1 cellular context compared by ENCODE assay signal in genomic region chr1:186082235-186082937, GRCh38.
TF ChIP-seq lines count a peak whose summit lies in the region.

No MANE protein-coding gene starts in this region.

TF ChIP-seq in K562, 482 proteins besides CTCF, POLR2A, EP300 and RAD21 (continued from another document and continues in another):
- TF ChIP-seq AFF1 (IDR thresholded peaks at IDR 0.05; ENCODE audit: low read depth in 1 of 2, partially characterized antibody in 2 of 2) (peak in 1 of 2 experiments; percentile 92), TBL1XR1 (IDR thresholded peaks at IDR 0.05; ENCODE audit: low read length in 2 of 2) (peak; percentile 41 to 81; a peak in 2 of 4 replicates), HNRNPLL (IDR thresholded peaks at IDR 0.05; ENCODE audit: low read depth, low read length, poor library complexity, severe bottlenecking) (no peak), CCNT2 (IDR thresholded peaks at IDR 0.05; ENCODE audit: borderline replicate concordance, extremely low read depth, insufficient read length, low read depth, low read length) (no peak), ZKSCAN8 (CRISPR knock-in tag; IDR thresholded peaks at IDR 0.05) (0 out of 2 replicates have a peak, but pooled peaks have one; percentile 29), DPF2 (IDR thresholded peaks at IDR 0.05) (peak; percentile 88), RBBP5 (IDR thresholded peaks at IDR 0.05; ENCODE audit: borderline replicate concordance, insufficient read depth, low read length, poor library complexity, severe bottlenecking) (peak; percentile 45), ZFPM2 (CRISPR knock-in tag; IDR thresholded peaks at IDR 0.05) (no peak), TARDBP (IDR thresholded peaks at IDR 0.05) (no peak), MBD2 (IDR thresholded peaks at IDR 0.05; ENCODE audit: borderline replicate concordance, low read depth) (no peak), THRAP3 (IDR thresholded peaks at IDR 0.05; ENCODE audit: borderline replicate concordance) (no peak), PHF20 (IDR thresholded peaks at IDR 0.05; ENCODE audit: partially characterized antibody) (peak; percentile 41), CHD1 (IDR thresholded peaks at IDR 0.05; ENCODE audit: low read length) (no peak), FOXM1 (IDR thresholded peaks at IDR 0.05; ENCODE audit: low read depth) (peak; percentile 90), FOXM1 (CRISPR knock-in tag; IDR thresholded peaks at IDR 0.05; ENCODE audit: low read depth) (no peak), FOXP1 (CRISPR knock-in tag; IDR thresholded peaks at IDR 0.05) (0 out of 2 replicates have a peak, but pooled peaks have one; percentile 32), BCOR (IDR thresholded peaks at IDR 0.05) (no peak), NR3C1 (CRISPR knock-in tag; IDR thresholded peaks at IDR 0.05) (no peak), ADNP (tag; IDR thresholded peaks at IDR 0.05) (no peak), ZKSCAN1 (IDR thresholded peaks at IDR 0.05; ENCODE audit: low read depth, low read length) (no peak), PHF21A (IDR thresholded peaks at IDR 0.05; ENCODE audit: borderline replicate concordance, low read depth) (peak; percentile 47; the same call in 1 of the 2 replicates), HDGF (IDR thresholded peaks at IDR 0.05) (no peak), TAL1 (IDR thresholded peaks at IDR 0.05) (peak; percentile 75), RBM25 (IDR thresholded peaks at IDR 0.05; ENCODE audit: low read depth, low read length, severe bottlenecking) (no peak), CAMTA2 (CRISPR knock-in tag; conservative IDR thresholded peaks at IDR 0.05) (no peak), SMARCE1 (IDR thresholded peaks at IDR 0.05) (peak; percentile 82), MTF1 (CRISPR knock-in tag; IDR thresholded peaks at IDR 0.05; ENCODE audit: borderline replicate concordance) (no peak), CXXC5 (CRISPR knock-in tag; IDR thresholded peaks at IDR 0.05) (peak; percentile 76), HDAC6 (IDR thresholded peaks at IDR 0.05; ENCODE audit: low read depth, low read length) (no peak), MTA2 (IDR thresholded peaks at IDR 0.05; ENCODE audit: low read depth) (0 out of 2 replicates have a peak, but pooled peaks have one; percentile 55), ZBTB8A (IDR thresholded peaks at IDR 0.05; ENCODE audit: partially characterized antibody) (no peak), MECOM (CRISPR knock-in tag; IDR thresholded peaks at IDR 0.05) (no peak), ZNF146 (CRISPR knock-in tag; IDR thresholded peaks at IDR 0.05; ENCODE audit: unreplicated experiment) (no peak), SIN3B (IDR thresholded peaks at IDR 0.05; ENCODE audit: low read depth) (no peak), COPS2 (conservative IDR thresholded peaks at IDR 0.05) (no peak), FOXJ2 (tag; IDR thresholded peaks at IDR 0.05) (peak; percentile 92; the same call in 1 of the 2 replicates), TCFL5 (CRISPR knock-in tag; conservative IDR thresholded peaks at IDR 0.05) (no peak; the same call in 1 of the 2 replicates), ZZZ3 (IDR thresholded peaks at IDR 0.05) (no peak), ZNF780A (CRISPR knock-in tag; IDR thresholded peaks at IDR 0.05) (no peak), CBX8 (IDR thresholded peaks at IDR 0.05; ENCODE audit: borderline replicate concordance, extremely low read depth, low read depth, low read length, poor library complexity, severe bottlenecking) (no peak), HMG20B (CRISPR knock-in tag; IDR thresholded peaks at IDR 0.05) (no peak), HOXB6 (CRISPR knock-in tag; IDR thresholded peaks at IDR 0.05; ENCODE audit: borderline replicate concordance) (no peak)
- TF ChIP-seq, protein P1, sequence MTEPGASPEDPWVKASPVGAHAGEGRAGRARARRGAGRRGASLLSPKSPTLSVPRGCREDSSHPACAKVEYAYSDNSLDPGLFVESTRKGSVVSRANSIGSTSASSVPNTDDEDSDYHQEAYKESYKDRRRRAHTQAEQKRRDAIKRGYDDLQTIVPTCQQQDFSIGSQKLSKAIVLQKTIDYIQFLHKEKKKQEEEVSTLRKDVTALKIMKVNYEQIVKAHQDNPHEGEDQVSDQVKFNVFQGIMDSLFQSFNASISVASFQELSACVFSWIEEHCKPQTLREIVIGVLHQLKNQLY (CRISPR knock-in tag; conservative IDR thresholded peaks at IDR 0.05) = no peak
- TF ChIP-seq, protein P2, sequence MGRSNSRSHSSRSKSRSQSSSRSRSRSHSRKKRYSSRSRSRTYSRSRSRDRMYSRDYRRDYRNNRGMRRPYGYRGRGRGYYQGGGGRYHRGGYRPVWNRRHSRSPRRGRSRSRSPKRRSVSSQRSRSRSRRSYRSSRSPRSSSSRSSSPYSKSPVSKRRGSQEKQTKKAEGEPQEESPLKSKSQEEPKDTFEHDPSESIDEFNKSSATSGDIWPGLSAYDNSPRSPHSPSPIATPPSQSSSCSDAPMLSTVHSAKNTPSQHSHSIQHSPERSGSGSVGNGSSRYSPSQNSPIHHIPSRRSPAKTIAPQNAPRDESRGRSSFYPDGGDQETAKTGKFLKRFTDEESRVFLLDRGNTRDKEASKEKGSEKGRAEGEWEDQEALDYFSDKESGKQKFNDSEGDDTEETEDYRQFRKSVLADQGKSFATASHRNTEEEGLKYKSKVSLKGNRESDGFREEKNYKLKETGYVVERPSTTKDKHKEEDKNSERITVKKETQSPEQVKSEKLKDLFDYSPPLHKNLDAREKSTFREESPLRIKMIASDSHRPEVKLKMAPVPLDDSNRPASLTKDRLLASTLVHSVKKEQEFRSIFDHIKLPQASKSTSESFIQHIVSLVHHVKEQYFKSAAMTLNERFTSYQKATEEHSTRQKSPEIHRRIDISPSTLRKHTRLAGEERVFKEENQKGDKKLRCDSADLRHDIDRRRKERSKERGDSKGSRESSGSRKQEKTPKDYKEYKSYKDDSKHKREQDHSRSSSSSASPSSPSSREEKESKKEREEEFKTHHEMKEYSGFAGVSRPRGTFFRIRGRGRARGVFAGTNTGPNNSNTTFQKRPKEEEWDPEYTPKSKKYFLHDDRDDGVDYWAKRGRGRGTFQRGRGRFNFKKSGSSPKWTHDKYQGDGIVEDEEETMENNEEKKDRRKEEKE (IDR thresholded peaks at IDR 0.05; ENCODE audit: borderline replicate concordance in 1 of 2, control insufficient read depth in 1 of 2, low read depth in 2 of 2, low read length in 1 of 2) = peak in 1 of 2 experiments; percentile 56; a peak in 1 of 4 replicates
- TF ChIP-seq, protein P3, sequence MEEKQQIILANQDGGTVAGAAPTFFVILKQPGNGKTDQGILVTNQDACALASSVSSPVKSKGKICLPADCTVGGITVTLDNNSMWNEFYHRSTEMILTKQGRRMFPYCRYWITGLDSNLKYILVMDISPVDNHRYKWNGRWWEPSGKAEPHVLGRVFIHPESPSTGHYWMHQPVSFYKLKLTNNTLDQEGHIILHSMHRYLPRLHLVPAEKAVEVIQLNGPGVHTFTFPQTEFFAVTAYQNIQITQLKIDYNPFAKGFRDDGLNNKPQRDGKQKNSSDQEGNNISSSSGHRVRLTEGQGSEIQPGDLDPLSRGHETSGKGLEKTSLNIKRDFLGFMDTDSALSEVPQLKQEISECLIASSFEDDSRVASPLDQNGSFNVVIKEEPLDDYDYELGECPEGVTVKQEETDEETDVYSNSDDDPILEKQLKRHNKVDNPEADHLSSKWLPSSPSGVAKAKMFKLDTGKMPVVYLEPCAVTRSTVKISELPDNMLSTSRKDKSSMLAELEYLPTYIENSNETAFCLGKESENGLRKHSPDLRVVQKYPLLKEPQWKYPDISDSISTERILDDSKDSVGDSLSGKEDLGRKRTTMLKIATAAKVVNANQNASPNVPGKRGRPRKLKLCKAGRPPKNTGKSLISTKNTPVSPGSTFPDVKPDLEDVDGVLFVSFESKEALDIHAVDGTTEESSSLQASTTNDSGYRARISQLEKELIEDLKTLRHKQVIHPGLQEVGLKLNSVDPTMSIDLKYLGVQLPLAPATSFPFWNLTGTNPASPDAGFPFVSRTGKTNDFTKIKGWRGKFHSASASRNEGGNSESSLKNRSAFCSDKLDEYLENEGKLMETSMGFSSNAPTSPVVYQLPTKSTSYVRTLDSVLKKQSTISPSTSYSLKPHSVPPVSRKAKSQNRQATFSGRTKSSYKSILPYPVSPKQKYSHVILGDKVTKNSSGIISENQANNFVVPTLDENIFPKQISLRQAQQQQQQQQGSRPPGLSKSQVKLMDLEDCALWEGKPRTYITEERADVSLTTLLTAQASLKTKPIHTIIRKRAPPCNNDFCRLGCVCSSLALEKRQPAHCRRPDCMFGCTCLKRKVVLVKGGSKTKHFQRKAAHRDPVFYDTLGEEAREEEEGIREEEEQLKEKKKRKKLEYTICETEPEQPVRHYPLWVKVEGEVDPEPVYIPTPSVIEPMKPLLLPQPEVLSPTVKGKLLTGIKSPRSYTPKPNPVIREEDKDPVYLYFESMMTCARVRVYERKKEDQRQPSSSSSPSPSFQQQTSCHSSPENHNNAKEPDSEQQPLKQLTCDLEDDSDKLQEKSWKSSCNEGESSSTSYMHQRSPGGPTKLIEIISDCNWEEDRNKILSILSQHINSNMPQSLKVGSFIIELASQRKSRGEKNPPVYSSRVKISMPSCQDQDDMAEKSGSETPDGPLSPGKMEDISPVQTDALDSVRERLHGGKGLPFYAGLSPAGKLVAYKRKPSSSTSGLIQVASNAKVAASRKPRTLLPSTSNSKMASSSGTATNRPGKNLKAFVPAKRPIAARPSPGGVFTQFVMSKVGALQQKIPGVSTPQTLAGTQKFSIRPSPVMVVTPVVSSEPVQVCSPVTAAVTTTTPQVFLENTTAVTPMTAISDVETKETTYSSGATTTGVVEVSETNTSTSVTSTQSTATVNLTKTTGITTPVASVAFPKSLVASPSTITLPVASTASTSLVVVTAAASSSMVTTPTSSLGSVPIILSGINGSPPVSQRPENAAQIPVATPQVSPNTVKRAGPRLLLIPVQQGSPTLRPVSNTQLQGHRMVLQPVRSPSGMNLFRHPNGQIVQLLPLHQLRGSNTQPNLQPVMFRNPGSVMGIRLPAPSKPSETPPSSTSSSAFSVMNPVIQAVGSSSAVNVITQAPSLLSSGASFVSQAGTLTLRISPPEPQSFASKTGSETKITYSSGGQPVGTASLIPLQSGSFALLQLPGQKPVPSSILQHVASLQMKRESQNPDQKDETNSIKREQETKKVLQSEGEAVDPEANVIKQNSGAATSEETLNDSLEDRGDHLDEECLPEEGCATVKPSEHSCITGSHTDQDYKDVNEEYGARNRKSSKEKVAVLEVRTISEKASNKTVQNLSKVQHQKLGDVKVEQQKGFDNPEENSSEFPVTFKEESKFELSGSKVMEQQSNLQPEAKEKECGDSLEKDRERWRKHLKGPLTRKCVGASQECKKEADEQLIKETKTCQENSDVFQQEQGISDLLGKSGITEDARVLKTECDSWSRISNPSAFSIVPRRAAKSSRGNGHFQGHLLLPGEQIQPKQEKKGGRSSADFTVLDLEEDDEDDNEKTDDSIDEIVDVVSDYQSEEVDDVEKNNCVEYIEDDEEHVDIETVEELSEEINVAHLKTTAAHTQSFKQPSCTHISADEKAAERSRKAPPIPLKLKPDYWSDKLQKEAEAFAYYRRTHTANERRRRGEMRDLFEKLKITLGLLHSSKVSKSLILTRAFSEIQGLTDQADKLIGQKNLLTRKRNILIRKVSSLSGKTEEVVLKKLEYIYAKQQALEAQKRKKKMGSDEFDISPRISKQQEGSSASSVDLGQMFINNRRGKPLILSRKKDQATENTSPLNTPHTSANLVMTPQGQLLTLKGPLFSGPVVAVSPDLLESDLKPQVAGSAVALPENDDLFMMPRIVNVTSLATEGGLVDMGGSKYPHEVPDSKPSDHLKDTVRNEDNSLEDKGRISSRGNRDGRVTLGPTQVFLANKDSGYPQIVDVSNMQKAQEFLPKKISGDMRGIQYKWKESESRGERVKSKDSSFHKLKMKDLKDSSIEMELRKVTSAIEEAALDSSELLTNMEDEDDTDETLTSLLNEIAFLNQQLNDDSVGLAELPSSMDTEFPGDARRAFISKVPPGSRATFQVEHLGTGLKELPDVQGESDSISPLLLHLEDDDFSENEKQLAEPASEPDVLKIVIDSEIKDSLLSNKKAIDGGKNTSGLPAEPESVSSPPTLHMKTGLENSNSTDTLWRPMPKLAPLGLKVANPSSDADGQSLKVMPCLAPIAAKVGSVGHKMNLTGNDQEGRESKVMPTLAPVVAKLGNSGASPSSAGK (IDR thresholded peaks at IDR 0.05) = peak; percentile 88
- TF ChIP-seq, protein P4, sequence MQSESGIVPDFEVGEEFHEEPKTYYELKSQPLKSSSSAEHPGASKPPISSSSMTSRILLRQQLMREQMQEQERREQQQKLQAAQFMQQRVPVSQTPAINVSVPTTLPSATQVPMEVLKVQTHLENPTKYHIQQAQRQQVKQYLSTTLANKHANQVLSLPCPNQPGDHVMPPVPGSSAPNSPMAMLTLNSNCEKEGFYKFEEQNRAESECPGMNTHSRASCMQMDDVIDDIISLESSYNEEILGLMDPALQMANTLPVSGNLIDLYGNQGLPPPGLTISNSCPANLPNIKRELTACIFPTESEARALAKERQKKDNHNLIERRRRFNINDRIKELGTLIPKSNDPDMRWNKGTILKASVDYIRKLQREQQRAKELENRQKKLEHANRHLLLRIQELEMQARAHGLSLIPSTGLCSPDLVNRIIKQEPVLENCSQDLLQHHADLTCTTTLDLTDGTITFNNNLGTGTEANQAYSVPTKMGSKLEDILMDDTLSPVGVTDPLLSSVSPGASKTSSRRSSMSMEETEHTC (IDR thresholded peaks at IDR 0.05) = peak; percentile 99
